23 cellular contexts compared by ENCODE assay signal in genomic region chr10:109633846-109634245, GRCh38.
"Had no signal": no experiment of that assay in that cellular context is flagged by ENCODE, and none has a peak within 500 bp of the region (broad histone marks: within the 10 kb centered on the region; RNA-seq: fewer than 3 reads in every experiment).

No MANE protein-coding gene starts in this region.

- H3K9me3 Mint-ChIP-seq: central memory CD8-positive, alpha-beta T cell had no signal

- H3K27me3 Mint-ChIP-seq: activated CD8-positive, alpha-beta T cell treated with anti-CD3 and anti-CD28 coated beads for 36 hours; activated naive CD8-positive, alpha-beta T cell; central memory CD8-positive, alpha-beta T cell; T-helper 17 cell had no signal

- H3K27me3 ChIP-seq: brain microvascular endothelial cell, esophagus squamous epithelium, foreskin keratinocyte, ovary, stomach, upper lobe of right lung had no signal

- H3K36me3 Mint-ChIP-seq: activated naive CD8-positive, alpha-beta T cell; mesothelial cell of epicardium had no signal

- H3K9me3 ChIP-seq: ovary, thoracic aorta, upper lobe of right lung had no signal

- H3K4me1 Mint-ChIP-seq: central memory CD8-positive, alpha-beta T cell; mesothelial cell of epicardium; neural crest cell; T-helper 17 cell had no signal

- H3K4me3 Mint-ChIP-seq: activated CD8-positive, alpha-beta T cell treated with anti-CD3 and anti-CD28 coated beads for 36 hours; activated naive CD8-positive, alpha-beta T cell; activated T-cell treated with anti-CD3 and anti-CD28 coated beads, Interleukin-2, amount 50 U/mL, for 72 hours; central memory CD8-positive, alpha-beta T cell; mesothelial cell of epicardium; neural crest cell; T-helper 17 cell had no signal

- ATAC-seq: activated CD8-positive, alpha-beta T cell treated with anti-CD3 and anti-CD28 coated beads for 36 hours; activated T-cell treated with anti-CD3 and anti-CD28 coated beads, Interleukin-2, amount 50 U/mL, for 72 hours; foreskin keratinocyte; sciatic nerve; T-helper 17 cell; upper lobe of right lung had no signal

- H3K27ac Mint-ChIP-seq: activated CD8-positive, alpha-beta T cell treated with anti-CD3 and anti-CD28 coated beads for 36 hours; activated naive CD8-positive, alpha-beta T cell; activated T-cell treated with anti-CD3 and anti-CD28 coated beads, Interleukin-2, amount 50 U/mL, for 72 hours; mesothelial cell of epicardium; T-helper 17 cell had no signal

- H3K36me3 ChIP-seq: brain microvascular endothelial cell, esophagus squamous epithelium, ovary, stomach, thoracic aorta, upper lobe of right lung had no signal

- H3K4me1 ChIP-seq: esophagus squamous epithelium, foreskin keratinocyte, stomach, upper lobe of right lung had no signal

- H3K4me3 ChIP-seq: esophagus squamous epithelium, ovary, stomach, thoracic aorta, upper lobe of right lung had no signal

- H3K27ac ChIP-seq: brain microvascular endothelial cell, esophagus squamous epithelium, foreskin keratinocyte, ovary, stomach, thoracic aorta, upper lobe of right lung had no signal

- DNase-seq: activated CD4-positive, alpha-beta T cell treated with anti-CD3 and anti-CD28 coated beads for 4 hours; activated CD8-positive, alpha-beta memory T cell treated with anti-CD3 and anti-CD28 coated beads, Interleukin-2, amount 50 U/mL, for 4 hours; activated CD8-positive, alpha-beta T cell treated with anti-CD3 and anti-CD28 coated beads for 36 hours; activated gamma-delta T cell treated with Interleukin-2 at 50 U/mL for 16 hours; activated T-cell treated with anti-CD3 and anti-CD28 coated beads, Interleukin-2, amount 50 U/mL, for 72 hours; amniotic stem cell; brain microvascular endothelial cell; cortex of kidney; effector CD4-positive, alpha-beta T cell; esophagus squamous epithelium; foreskin keratinocyte; head of caudate nucleus; kidney glomerular epithelial cell; ovary; stomach; T-helper 17 cell; upper lobe of right lung had no signal
